Comparison of ENCODE assay signal across 16 cellular contexts in the genomic region with DNA sequence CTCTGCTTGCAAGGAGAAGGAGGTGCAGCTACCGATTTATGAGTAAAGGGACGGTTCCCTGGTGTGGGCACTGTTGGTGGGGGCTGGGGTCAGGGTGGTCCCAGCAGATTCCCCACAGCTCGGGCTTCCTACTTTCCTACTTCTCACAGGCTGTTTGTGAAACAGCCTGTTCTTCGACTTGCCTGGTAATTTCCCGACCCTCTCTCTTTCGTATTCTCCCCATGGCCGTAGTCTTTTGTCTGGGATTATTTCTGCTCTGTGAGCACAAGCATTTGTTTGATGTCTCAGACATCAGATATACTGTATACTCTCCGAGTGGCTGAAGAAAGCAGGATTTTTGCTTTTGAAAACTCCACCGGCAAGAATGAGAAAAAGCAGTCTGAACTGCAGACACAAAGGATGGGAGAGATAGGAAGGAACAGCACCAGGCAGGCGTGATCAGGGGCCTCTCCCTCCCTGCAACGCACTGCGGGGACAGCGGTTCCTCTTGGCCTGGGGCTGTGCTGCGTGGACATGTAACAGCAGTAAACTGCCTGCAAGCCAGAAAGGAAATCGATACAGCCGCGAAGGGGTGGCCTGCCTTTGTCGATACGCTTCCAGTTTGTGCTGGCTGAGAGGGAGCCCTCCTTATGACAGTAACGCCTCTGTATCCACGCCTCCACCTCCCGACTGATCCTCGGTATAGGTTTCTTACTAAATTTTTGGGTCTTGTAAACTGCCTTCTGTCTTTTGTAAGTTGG.
DNase-seq lines count a peak whose midpoint lies in the region; ATAC-seq and TF ChIP-seq lines count a peak whose summit lies in the region.
"Had no signal": no experiment of that assay in that cellular context is flagged by ENCODE, and none has a peak within 500 bp of the region (broad histone marks: within the 10 kb centered on the region; RNA-seq: fewer than 3 reads in every experiment).

No MANE protein-coding gene starts in this region.

- H3K9me3 ChIP-seq in mucosa of rectum (ENCODE audit: control insufficient read depth in 2 of 2, low read length in 2 of 2) = no peaks in the 10 kb centered on the region
- H3K9me3 ChIP-seq in CD8-positive, alpha-beta T cell (ENCODE audit: low read length) = no peaks in the 10 kb centered on the region

- no peak overlapping the region for H3K9ac ChIP-seq in mucosa of rectum (ENCODE audit: low read depth in 1 of 2, low read length in 2 of 2)

- TF ChIP-seq POLR2A in NB4 (IDR thresholded peaks at IDR 0.05; ENCODE audit: extremely low read depth, insufficient read length) = no peak

- no peaks in the 10 kb centered on the region for H3K36me3 Mint-ChIP-seq in CD8-positive, alpha-beta T cell

- DNase-seq in AG04449 (ENCODE audit: low read depth, low spot score) (no peak), NB4 (ENCODE audit: low read depth) (peak; percentile 1), coronary artery (ENCODE audit: low spot score) (no peak), NCI-H774 (lab: John Stamatoyannopoulos, UW) (no peak), HT-29 (ENCODE audit: low spot score) (no peak)
- no peak for DNase-seq in CD8-positive, alpha-beta T cell
- DNase-seq: activated T-cell treated with anti-CD3 and anti-CD28 coated beads, Interleukin-2, amount 50 U/mL, for 4 hours; COR-L47; GF-D8; heart left ventricle; HFFc6; left cardiac atrium had no signal

- H3K27ac ChIP-seq in coronary artery (no peak overlapping the region), mucosa of rectum (ENCODE audit: low read depth in 2 of 2, low read length in 2 of 2) (no peak overlapping the region)
- no peak overlapping the region for H3K27ac ChIP-seq in CD8-positive, alpha-beta T cell (ENCODE audit: low read depth, low read length)
- H3K27ac ChIP-seq: heart left ventricle, SK-N-MC had no signal

- H3K9me3 Mint-ChIP-seq in CD8-positive, alpha-beta T cell = no peaks in the 10 kb centered on the region

- H3K36me3 ChIP-seq in mucosa of rectum (ENCODE audit: control insufficient read depth in 2 of 2, insufficient read depth in 2 of 2, low read length in 2 of 2) = no peaks in the 10 kb centered on the region
- no peaks in the 10 kb centered on the region for H3K36me3 ChIP-seq in CD8-positive, alpha-beta T cell (ENCODE audit: insufficient read depth, low read length)
- H3K36me3 ChIP-seq: heart left ventricle had no signal

- TF ChIP-seq CTCF in AG04449 (IDR thresholded peaks at IDR 0.05; ENCODE audit: insufficient read depth, low read length, missing control alignments) (no peak), NB4 (IDR thresholded peaks at IDR 0.05; ENCODE audit: low read depth, low read length) (no peak), coronary artery (IDR thresholded peaks at IDR 0.05) (no peak)
- TF ChIP-seq CTCF in CD8-positive, alpha-beta T cell (IDR thresholded peaks at IDR 0.05) = no peak

- peaks cover 0 to 8% of the 10 kb centered on the region in 2 donors for H3K4me1 ChIP-seq in mucosa of rectum (ENCODE audit: control insufficient read depth in 2 of 2, insufficient read depth in 2 of 2, low read length in 2 of 2)
- H3K4me1 ChIP-seq in CD8-positive, alpha-beta T cell (ENCODE audit: insufficient read depth, low read length) = no peaks in the 10 kb centered on the region

- intact Hi-C loops in CD8-positive, alpha-beta T cell (cut with DNase I, micrococcal nuclease) = no loop called here

- peak overlapping the region; percentile 37 for H3K4me3 ChIP-seq in AG04449 (ENCODE audit: low read depth, low read length)
- H3K4me3 ChIP-seq in NB4 (ENCODE audit: low read depth, low read length) = no peak overlapping the region
- peak overlapping the region; percentile 48 for H3K4me3 ChIP-seq in coronary artery
- peak overlapping the region; percentile 11 to 20 for H3K4me3 ChIP-seq in mucosa of rectum (ENCODE audit: low read length in 2 of 2)
- no peak overlapping the region for H3K4me3 ChIP-seq in CD8-positive, alpha-beta T cell (ENCODE audit: low read depth, low read length)
- H3K4me3 ChIP-seq: SK-N-MC had no signal

- CTCF ChIA-PET in AG04449 (lab: Yijun Ruan, JAX) = no interaction called here
- CTCF ChIA-PET in CD8-positive, alpha-beta T cell (lab: Charles Lee) = no interaction called here

- no peak overlapping the region for H3K27ac Mint-ChIP-seq in CD8-positive, alpha-beta T cell
- H3K27ac Mint-ChIP-seq: HFFc6, IgD-negative memory B cell had no signal

- no peak overlapping the region for H3K4me3 Mint-ChIP-seq in CD8-positive, alpha-beta T cell
- H3K4me3 Mint-ChIP-seq: activated T-cell treated with anti-CD3 and anti-CD28 coated beads, Interleukin-2, amount 50 U/mL, for 4 hours; HFFc6; IgD-negative memory B cell had no signal

- POLR2A ChIA-PET in AG04449 (lab: Yijun Ruan, JAX) = no interaction called here
- POLR2A ChIA-PET in CD8-positive, alpha-beta T cell (lab: Charles Lee) = no interaction called here

- H3K4me1 Mint-ChIP-seq in CD8-positive, alpha-beta T cell (ENCODE audit: low read depth) = no peaks in the 10 kb centered on the region
- H3K4me1 Mint-ChIP-seq: IgD-negative memory B cell had no signal

- peaks cover 13 to 14% of the 10 kb centered on the region in 2 donors for H3K27me3 ChIP-seq in mucosa of rectum (ENCODE audit: control insufficient read depth in 2 of 2, insufficient read depth in 2 of 2, low read length in 2 of 2)
- H3K27me3 ChIP-seq in CD8-positive, alpha-beta T cell (ENCODE audit: insufficient read depth, low read length) = peaks cover 3% of the 10 kb centered on the region

- H3K27me3 Mint-ChIP-seq in CD8-positive, alpha-beta T cell (ENCODE audit: low read depth) = peaks cover 26% of the 10 kb centered on the region

- ATAC-seq in CD8-positive, alpha-beta T cell = no peak
- no peak for ATAC-seq in GM21723 (IDR thresholded peaks at IDR 0.05; ENCODE audit: unreplicated experiment)
- ATAC-seq: activated T-cell treated with anti-CD3 and anti-CD28 coated beads, Interleukin-2, amount 50 U/mL, for 4 hours; heart left ventricle had no signal

Comparison
In these comparisons a context has a peak if more than half of its experiments do, and no peak if none do; other contexts are left out.
1. H3K4me3 ChIP-seq: peak in AG04449 (single experiment), coronary artery (single experiment) and mucosa of rectum (2 of 2); none in NB4 (single experiment) and CD8-positive, alpha-beta T cell (single experiment).